ENCODE assay signal across 11 cellular contexts in genomic region chr17:40779181-40779909, GRCh38. TPM values are rescaled to one million over a fixed set of nuclear protein-coding genes. Genes with fewer than 3 reads are reported as not detected.
A peak's percentile ranks its signal among the peaks of the same experiment; 100 is the strongest.
DNase-seq lines count a peak whose midpoint lies in the region; ATAC-seq, FAIRE-seq and TF ChIP-seq lines count a peak whose summit lies in the region.
"Had no signal": no experiment of that assay in that cellular context is flagged by ENCODE, and none has a peak within 500 bp of the region (broad histone marks: within the 10 kb centered on the region; RNA-seq: fewer than 3 reads in every experiment).

No MANE protein-coding gene starts in this region.

- peak overlapping the region; percentile 38; the same call in 1 of the 2 replicates for H3K4me2 ChIP-seq in GM12878 (ENCODE audit: control insufficient read depth, insufficient read depth)

- H3K27ac Mint-ChIP-seq in CD8-positive, alpha-beta T cell, result no peak overlapping the region
- H3K27ac Mint-ChIP-seq: nephron had no signal

- H3K79me2 ChIP-seq in GM12878 (ENCODE audit: control insufficient read depth, insufficient read depth, low read length), result no peaks in the 10 kb centered on the region

- peak in 2 of 7 experiments; percentile 13 to 24 for DNase-seq in CD8-positive, alpha-beta T cell
- DNase-seq in NCI-H510A treated with DMSO at 0.1 percent for 48 hours (lab: John Stamatoyannopoulos, UW) (peak; percentile 44), GM12878 (ENCODE audit: low read depth, low spot score) (no peak), sciatic nerve (ENCODE audit: low spot score) (no peak), NCI-H524 treated with DMSO at 0.1 percent for 48 hours (lab: John Stamatoyannopoulos, UW) (no peak), activated gamma-delta T cell (lab: John Stamatoyannopoulos, UW) (no peak), frontal cortex (ENCODE audit: low spot score in 2 of 2) (no peak)
- DNase-seq: Peyer's patch had no signal

- TF ChIP-seq POLR2A in GM12878 (IDR thresholded peaks at IDR 0.05; ENCODE audit: low read depth, low read length), result no peak

- no peaks in the 10 kb centered on the region for H3K9me3 Mint-ChIP-seq in CD8-positive, alpha-beta T cell
- H3K9me3 Mint-ChIP-seq: nephron had no signal

- TF ChIP-seq CTCF in CD8-positive, alpha-beta T cell (IDR thresholded peaks at IDR 0.05), result no peak
- no peak for TF ChIP-seq CTCF in GM12878 (IDR thresholded peaks at IDR 0.05 in 2 of 3, conservative IDR thresholded peaks at IDR 0.05 in 1 of 3; ENCODE audit: control insufficient read depth in 2 of 3, extremely low read depth in 1 of 3, insufficient read depth in 1 of 3, low read depth in 3 of 3, low read length in 3 of 3)

- H3K4me3 ChIP-seq in CD8-positive, alpha-beta T cell (ENCODE audit: low read depth, low read length), result no peak overlapping the region
- no peak overlapping the region for H3K4me3 ChIP-seq in GM12878

- WGBS in GM12878 (ENCODE audit: insufficient coverage, insufficient replicate concordance, low lambda C conversion rate, missing lambda C conversion rate), result 33% methylated on average over 36 of the region's 37 CpGs

- TF ChIP-seq EP300 in GM12878 (IDR thresholded peaks at IDR 0.05; ENCODE audit: borderline replicate concordance in 1 of 2, control insufficient read depth in 1 of 2, low read depth in 2 of 2, low read length in 2 of 2), result no peak

- H3K36me3 Mint-ChIP-seq in CD8-positive, alpha-beta T cell, result no peaks in the 10 kb centered on the region

- no peak overlapping the region for H3K9ac ChIP-seq in GM12878 (ENCODE audit: control insufficient read depth, insufficient read depth, low read length)

- intact Hi-C loops in CD8-positive, alpha-beta T cell (cut with DNase I, micrococcal nuclease), result no loop called here
- intact Hi-C loops in GM12878 (cut with micrococcal nuclease; ENCODE audit: unreplicated experiment), result loop anchor here (5.0 kb wide), 1 partner anchor 102 kb away; no protein-coding TSS in a partner anchor
- intact Hi-C loops in sciatic nerve (cut with DNase I), result no loop called here

- RAD21 ChIA-PET in GM12878 (lab: Charles Lee; ENCODE audit: unreplicated experiment), result no interaction called here

- no peak overlapping the region for H3K27ac ChIP-seq in CD8-positive, alpha-beta T cell (ENCODE audit: low read depth, low read length)
- no peak overlapping the region for H3K27ac ChIP-seq in GM12878 (ENCODE audit: control insufficient read depth, insufficient read depth)
- H3K27ac ChIP-seq: Peyer's patch had no signal

- no peak overlapping the region for H2AFZ ChIP-seq in GM12878 (ENCODE audit: control insufficient read depth, low read depth, low read length)

- ATAC-seq in CD8-positive, alpha-beta T cell, result no peak
- no peak for ATAC-seq in GM12878
- peak; percentile 48 for ATAC-seq in sciatic nerve
- ATAC-seq in HG02642 (IDR thresholded peaks at IDR 0.05; ENCODE audit: poor library complexity, unreplicated experiment), result no peak

- no peaks in the 10 kb centered on the region for H3K4me1 ChIP-seq in CD8-positive, alpha-beta T cell (ENCODE audit: insufficient read depth, low read length)
- H3K4me1 ChIP-seq in GM12878 (ENCODE audit: control insufficient read depth, insufficient read depth, low read length), result no peaks in the 10 kb centered on the region
- H3K4me1 ChIP-seq: Peyer's patch had no signal

- POLR2A ChIA-PET in CD8-positive, alpha-beta T cell (lab: Charles Lee), result no interaction called here
- POLR2A ChIA-PET in GM12878 (lab: Charles Lee), result no interaction called here

- peak overlapping the region; percentile 20 for H3K4me3 Mint-ChIP-seq in CD8-positive, alpha-beta T cell
- H3K4me3 Mint-ChIP-seq: nephron had no signal

- no peaks in the 10 kb centered on the region for H4K20me1 ChIP-seq in GM12878 (ENCODE audit: control insufficient read depth, insufficient read depth)

- H3K9me3 ChIP-seq in CD8-positive, alpha-beta T cell (ENCODE audit: low read length), result no peaks in the 10 kb centered on the region
- no peaks in the 10 kb centered on the region for H3K9me3 ChIP-seq in GM12878 (replicated peaks; ENCODE audit: control insufficient read depth, insufficient read depth, low read length)
- H3K9me3 ChIP-seq: Peyer's patch had no signal

- CTCF ChIA-PET in CD8-positive, alpha-beta T cell (lab: Charles Lee), result no interaction called here
- CTCF ChIA-PET in GM12878 (lab: Yijun Ruan, JAX), result interaction anchor here (1.1 kb wide), 1 partner anchor 12 kb away, joined by 3 read pairs; no protein-coding TSS in a partner anchor

- no peaks in the 10 kb centered on the region for H3K36me3 ChIP-seq in CD8-positive, alpha-beta T cell (ENCODE audit: insufficient read depth, low read length)
- H3K36me3 ChIP-seq in GM12878 (ENCODE audit: control insufficient read depth in 2 of 2, insufficient read depth in 2 of 2, low read length in 1 of 2), result no peaks in the 10 kb centered on the region
- H3K36me3 ChIP-seq: Peyer's patch had no signal

- H3K27me3 Mint-ChIP-seq in CD8-positive, alpha-beta T cell (ENCODE audit: low read depth), result peaks cover 51% of the 10 kb centered on the region

- TF ChIP-seq RAD21 in GM12878 (IDR thresholded peaks at IDR 0.05; ENCODE audit: insufficient read depth, low read depth, low read length), result no peak

- H3K27me3 ChIP-seq in CD8-positive, alpha-beta T cell (ENCODE audit: insufficient read depth, low read length), result no peaks in the 10 kb centered on the region
- H3K27me3 ChIP-seq in GM12878 (replicated peaks in 1 of 2; ENCODE audit: control insufficient read depth in 2 of 2, insufficient read depth in 2 of 2, low read length in 1 of 2), result peaks cover 0 to 6% of the 10 kb centered on the region in 2 experiments; a peak in 1 of 4 replicates

- no TSS peak for BruUV-seq in GM12878 (replicated peaks; lab: Mats Ljungman, UMichigan)

- SMC1A ChIA-PET in GM12878 (lab: Charles Lee; ENCODE audit: uncharacterized antibody, unreplicated experiment), result no interaction called here

- FAIRE-seq in GM12878 (lab: Jason Lieb, UNC), result no peak
- no peak for FAIRE-seq in frontal cortex (lab: Jason Lieb, UNC)

- in situ Hi-C loops in GM12878 (cut with MboI), result no loop called here

- peaks cover 4% of the 10 kb centered on the region for H3K4me1 Mint-ChIP-seq in CD8-positive, alpha-beta T cell (ENCODE audit: low read depth)

RNA-seq across cellular contexts. Expression of gene KRT27, which starts 3.0 kb away (rescaled TPM):
- total RNA-seq in CD8-positive, alpha-beta T cell, result not detected
- not detected in 2 replicates for total RNA-seq in GM12878 (2013; cell fraction: nucleolus; rRNA removed)
- total RNA-seq in GM12878 (2014; rRNA removed) (not detected in 2 replicates), GM12878 (2014; rRNA removed; fragmentation: Illumina TruSeq; extraction: Trizol) (not detected in 2 replicates), GM12878 (2021) (not detected in 2 replicates), sciatic nerve (1.2 TPM), frontal cortex (not detected)
- not detected for polyA plus RNA-seq in GM12878 (2011; ENCODE audit: low read depth)
- polyA plus RNA-seq in GM12878 (2011; rRNA removed) (0.20 TPM in 1 of 2 replicates, not detected in the other), GM12878 (2014; fragmentation: Illumina TruSeq; extraction: Trizol) (not detected in 2 replicates), GM12878 (2014; fragmentation: Nextera tagmentation; extraction: Ambion mirVana) (not detected), GM12878 (2014; rRNA removed) (not detected in 2 replicates), GM12878 (2016; fragmentation: Nextera tagmentation; extraction: Ambion mirVana) (not detected)
- not detected in 2 replicates for polyA plus RNA-seq in GM12878 (2011; cell fraction: cytosol; rRNA removed)
- 0.13 TPM in 1 of 2 replicates, not detected in the other for polyA plus RNA-seq in GM12878 (2011; cell fraction: nucleus; rRNA removed)
- polyA plus RNA-seq in GM12878 (2012), result not detected in 2 replicates
- not detected in 2 replicates for polyA minus RNA-seq in GM12878 (2011; rRNA and poly(A)+ RNA removed)
- polyA minus RNA-seq in GM12878 (2011; cell fraction: cytosol; rRNA and poly(A)+ RNA removed), result not detected in 2 replicates
- polyA minus RNA-seq in GM12878 (2011; cell fraction: nucleus; rRNA and poly(A)+ RNA removed), result not detected in 2 replicates
- total RNA-seq: HT1080, Peyer's patch had no signal

RNA-seq across cellular contexts. Expression of gene KRT26, which starts 7.3 kb away (rescaled TPM):
- not detected for total RNA-seq in CD8-positive, alpha-beta T cell
- not detected in 2 replicates for total RNA-seq in GM12878 (2013; cell fraction: nucleolus; rRNA removed)
- not detected in 2 replicates for total RNA-seq in GM12878 (2014; rRNA removed)
- not detected in 2 replicates for total RNA-seq in GM12878 (2014; rRNA removed; fragmentation: Illumina TruSeq; extraction: Trizol)
- total RNA-seq in GM12878 (2021), result not detected in 2 replicates
- not detected for polyA plus RNA-seq in GM12878 (2011; ENCODE audit: low read depth)
- not detected in 2 replicates for polyA plus RNA-seq in GM12878 (2011; rRNA removed)
- not detected in 2 replicates for polyA plus RNA-seq in GM12878 (2011; cell fraction: cytosol; rRNA removed)
- polyA plus RNA-seq in GM12878 (2011; cell fraction: nucleus; rRNA removed), result not detected in 2 replicates
- polyA plus RNA-seq in GM12878 (2012), result not detected in 2 replicates
- polyA plus RNA-seq in GM12878 (2014; fragmentation: Illumina TruSeq; extraction: Trizol), result not detected in 2 replicates
- not detected for polyA plus RNA-seq in GM12878 (2014; fragmentation: Nextera tagmentation; extraction: Ambion mirVana)
- not detected in 2 replicates for polyA plus RNA-seq in GM12878 (2014; rRNA removed)
- not detected for polyA plus RNA-seq in GM12878 (2016; fragmentation: Nextera tagmentation; extraction: Ambion mirVana)
- polyA minus RNA-seq in GM12878 (2011; rRNA and poly(A)+ RNA removed), result not detected in 2 replicates
- polyA minus RNA-seq in GM12878 (2011; cell fraction: cytosol; rRNA and poly(A)+ RNA removed), result not detected in 2 replicates
- polyA minus RNA-seq in GM12878 (2011; cell fraction: nucleus; rRNA and poly(A)+ RNA removed), result not detected in 2 replicates
- total RNA-seq in sciatic nerve, result not detected
- not detected for total RNA-seq in frontal cortex
- total RNA-seq: HT1080, Peyer's patch had no signal

RNA-seq across cellular contexts. Expression of gene KRT28, which starts 20.4 kb away (rescaled TPM):
- total RNA-seq in CD8-positive, alpha-beta T cell, result not detected
- total RNA-seq in GM12878 (2013; cell fraction: nucleolus; rRNA removed), result not detected in 2 replicates
- total RNA-seq in GM12878 (2014; rRNA removed) (not detected in 2 replicates), GM12878 (2014; rRNA removed; fragmentation: Illumina TruSeq; extraction: Trizol) (not detected in 2 replicates), GM12878 (2021) (not detected in 2 replicates), sciatic nerve (not detected), frontal cortex (not detected)
- polyA plus RNA-seq in GM12878 (2011; ENCODE audit: low read depth), result not detected
- polyA plus RNA-seq in GM12878 (2011; rRNA removed) (not detected in 2 replicates), GM12878 (2014; fragmentation: Illumina TruSeq; extraction: Trizol) (not detected in 2 replicates), GM12878 (2014; fragmentation: Nextera tagmentation; extraction: Ambion mirVana) (not detected), GM12878 (2014; rRNA removed) (not detected in 2 replicates), GM12878 (2016; fragmentation: Nextera tagmentation; extraction: Ambion mirVana) (not detected)
- not detected in 2 replicates for polyA plus RNA-seq in GM12878 (2011; cell fraction: cytosol; rRNA removed)
- not detected in 2 replicates for polyA plus RNA-seq in GM12878 (2011; cell fraction: nucleus; rRNA removed)
- not detected in 2 replicates for polyA plus RNA-seq in GM12878 (2012)
- polyA minus RNA-seq in GM12878 (2011; rRNA and poly(A)+ RNA removed), result not detected in 2 replicates
- not detected in 2 replicates for polyA minus RNA-seq in GM12878 (2011; cell fraction: cytosol; rRNA and poly(A)+ RNA removed)
- polyA minus RNA-seq in GM12878 (2011; cell fraction: nucleus; rRNA and poly(A)+ RNA removed), result not detected in 2 replicates
- total RNA-seq: HT1080 had no signal

RNA-seq across cellular contexts. Expression of gene KRT25, which starts 24.2 kb away (rescaled TPM):
- total RNA-seq in CD8-positive, alpha-beta T cell, result not detected
- total RNA-seq in GM12878 (2013; cell fraction: nucleolus; rRNA removed), result not detected in 2 replicates
- total RNA-seq in GM12878 (2014; rRNA removed), result not detected in 2 replicates
- not detected in 2 replicates for total RNA-seq in GM12878 (2014; rRNA removed; fragmentation: Illumina TruSeq; extraction: Trizol)
- not detected in 2 replicates for total RNA-seq in GM12878 (2021)
- polyA plus RNA-seq in GM12878 (2011; ENCODE audit: low read depth), result not detected
- not detected in 2 replicates for polyA plus RNA-seq in GM12878 (2011; rRNA removed)
- polyA plus RNA-seq in GM12878 (2011; cell fraction: cytosol; rRNA removed), result 0.04 TPM in 1 of 2 replicates, not detected in the other
- not detected in 2 replicates for polyA plus RNA-seq in GM12878 (2011; cell fraction: nucleus; rRNA removed)
- not detected in 2 replicates for polyA plus RNA-seq in GM12878 (2012)
- polyA plus RNA-seq in GM12878 (2014; fragmentation: Illumina TruSeq; extraction: Trizol), result not detected in 2 replicates
- polyA plus RNA-seq in GM12878 (2014; fragmentation: Nextera tagmentation; extraction: Ambion mirVana), result not detected
- not detected in 2 replicates for polyA plus RNA-seq in GM12878 (2014; rRNA removed)
- not detected for polyA plus RNA-seq in GM12878 (2016; fragmentation: Nextera tagmentation; extraction: Ambion mirVana)
- not detected in 2 replicates for polyA minus RNA-seq in GM12878 (2011; rRNA and poly(A)+ RNA removed)
- not detected in 2 replicates for polyA minus RNA-seq in GM12878 (2011; cell fraction: cytosol; rRNA and poly(A)+ RNA removed)
- not detected in 2 replicates for polyA minus RNA-seq in GM12878 (2011; cell fraction: nucleus; rRNA and poly(A)+ RNA removed)
- not detected for total RNA-seq in sciatic nerve
- not detected for total RNA-seq in frontal cortex
- total RNA-seq: HT1080, Peyer's patch had no signal

RNA-seq across cellular contexts. Expression of gene KRT10, which starts 43.1 kb away (rescaled TPM):
- 10 to 100 TPM; 43.3 to 54.4 TPM for total RNA-seq in CD8-positive, alpha-beta T cell
- total RNA-seq in GM12878 (2013; cell fraction: nucleolus; rRNA removed), result 1.1 TPM in 1 of 2 replicates, not detected in the other
- 5.7 and 12.4 TPM in 2 replicates for total RNA-seq in GM12878 (2014; rRNA removed)
- 10.8 and 11.1 TPM in 2 replicates for total RNA-seq in GM12878 (2014; rRNA removed; fragmentation: Illumina TruSeq; extraction: Trizol)
- total RNA-seq in GM12878 (2021), result 34.8 and 36.4 TPM in 2 replicates
- polyA plus RNA-seq in GM12878 (2011; ENCODE audit: low read depth), result 3.7 TPM
- 21.3 and 41.6 TPM in 2 replicates for polyA plus RNA-seq in GM12878 (2011; rRNA removed)
- 6.6 and 8.3 TPM in 2 replicates for polyA plus RNA-seq in GM12878 (2011; cell fraction: cytosol; rRNA removed)
- polyA plus RNA-seq in GM12878 (2011; cell fraction: nucleus; rRNA removed), result 4.2 and 5.9 TPM in 2 replicates
- 44.8 and 68.4 TPM in 2 replicates for polyA plus RNA-seq in GM12878 (2012)
- polyA plus RNA-seq in GM12878 (2014; fragmentation: Illumina TruSeq; extraction: Trizol), result 11.1 and 14.4 TPM in 2 replicates
- 10 to 100 TPM; 16.0 to 37.0 TPM for polyA plus RNA-seq in GM12878 (2014; fragmentation: Nextera tagmentation; extraction: Ambion mirVana)
- 26.6 and 27.1 TPM in 2 replicates for polyA plus RNA-seq in GM12878 (2014; rRNA removed)
- polyA plus RNA-seq in GM12878 (2016; fragmentation: Nextera tagmentation; extraction: Ambion mirVana), result 10 to 100 TPM; 78.7 to 98.5 TPM
- polyA minus RNA-seq in GM12878 (2011; rRNA and poly(A)+ RNA removed), result 0.77 and 1.8 TPM in 2 replicates
- polyA minus RNA-seq in GM12878 (2011; cell fraction: cytosol; rRNA and poly(A)+ RNA removed), result 1.1 and 1.5 TPM in 2 replicates
- 0.97 and 1.2 TPM in 2 replicates for polyA minus RNA-seq in GM12878 (2011; cell fraction: nucleus; rRNA and poly(A)+ RNA removed)
- 34.1 TPM for total RNA-seq in sciatic nerve
- total RNA-seq in frontal cortex, result 2.4 TPM
